ENCODE assay signal across 10 cellular contexts in the genomic region with DNA sequence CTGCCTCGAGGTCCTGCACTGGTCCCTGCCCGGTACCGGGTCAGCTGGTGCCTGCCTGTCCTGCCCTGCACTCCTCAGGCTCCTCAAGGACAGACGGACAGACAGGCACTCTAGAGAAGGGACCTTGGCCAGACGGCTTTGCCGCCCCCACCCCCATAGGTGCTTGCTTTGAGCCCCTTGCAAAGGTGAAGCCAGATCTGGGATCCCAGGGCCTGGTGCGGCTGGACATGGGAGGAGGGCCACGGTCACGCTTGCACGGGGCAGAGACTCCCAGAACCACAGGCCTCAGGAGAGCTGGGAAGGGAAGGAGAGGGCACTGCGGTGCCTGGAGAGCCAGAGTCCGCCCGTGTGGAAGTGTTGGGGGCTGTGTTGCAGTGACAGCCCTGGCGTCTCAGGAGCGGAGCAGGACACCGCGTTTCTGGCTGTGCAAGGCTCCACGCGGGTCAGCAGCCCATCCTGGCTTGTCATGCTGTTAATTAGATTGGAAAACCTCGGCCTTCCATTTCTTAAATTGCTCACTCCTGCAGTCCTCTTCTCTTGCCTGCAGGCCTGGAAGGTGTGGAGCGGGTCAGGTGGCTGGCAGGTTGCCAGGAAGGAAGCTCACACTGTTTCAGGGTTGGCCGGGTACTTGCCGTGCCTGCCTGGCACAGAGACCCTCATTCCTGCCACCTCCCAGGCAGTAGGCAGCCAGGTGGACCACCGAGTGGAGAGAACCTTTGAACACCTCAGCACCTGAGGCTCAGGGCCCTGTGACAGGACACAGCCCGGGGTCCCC. TPM values are rescaled to one million over a fixed set of nuclear protein-coding genes. Genes with fewer than 3 reads are reported as not detected.
DNase-seq lines count a peak whose midpoint lies in the region; ATAC-seq and TF ChIP-seq lines count a peak whose summit lies in the region.
"Had no signal": no experiment of that assay in that cellular context is flagged by ENCODE, and none has a peak within 500 bp of the region (broad histone marks: within the 10 kb centered on the region; RNA-seq: fewer than 3 reads in every experiment).

No MANE protein-coding gene starts in this region.

- no peak overlapping the region for H3K4ac ChIP-seq in IMR-90 (ENCODE audit: low read depth, low read length)

- DNase-seq in IMR-90 (no peak), adrenal gland (peak in 6 of 7 donors; percentile 51 to 82 (median 64)), right cardiac atrium (peak; percentile 33 to 77 (median 66)), suprapubic skin (ENCODE audit: low spot score in 2 of 2) (no peak)
- DNase-seq: NCI-H2081 had no signal

- no peak for TF ChIP-seq RAD21 in IMR-90 (IDR thresholded peaks at IDR 0.05; ENCODE audit: low read length)

- H3K9ac ChIP-seq in IMR-90 (ENCODE audit: low read depth, low read length) = no peak overlapping the region

- H2AFZ ChIP-seq in IMR-90 (replicated peaks; ENCODE audit: low read length, poor library complexity) = no peak overlapping the region

- peak overlapping the region; percentile 74 for H2AK9ac ChIP-seq in IMR-90 (replicated peaks; ENCODE audit: low read depth, low read length, poor library complexity)

- H3K27me3 ChIP-seq in IMR-90 (ENCODE audit: control insufficient read depth, insufficient read depth, low read length) (no peaks in the 10 kb centered on the region), adrenal gland (no peaks in the 10 kb centered on the region), right cardiac atrium (ENCODE audit: control insufficient read depth, insufficient read depth) (no peaks in the 10 kb centered on the region), suprapubic skin (no peaks in the 10 kb centered on the region)

- CTCF ChIA-PET in IMR-90 (lab: Yijun Ruan, JAX) = no interaction called here

- POLR2A ChIA-PET in IMR-90 (lab: Charles Lee; ENCODE audit: unreplicated experiment) = interaction anchor here (0.6 kb wide), 1 partner anchor 20 kb away, joined by 3 read pairs; no protein-coding TSS in a partner anchor

- H3K4me1 ChIP-seq in IMR-90 (ENCODE audit: control insufficient read depth, insufficient read depth, low read length) (peaks cover 2% of the 10 kb centered on the region; the same call in 1 of the 2 replicates), adrenal gland (replicated peaks in 1 of 2) (peaks cover 20 to 25% of the 10 kb centered on the region in 2 donors), right cardiac atrium (ENCODE audit: control insufficient read depth, insufficient read depth, low read length) (no peaks in the 10 kb centered on the region), suprapubic skin (peaks cover 36% of the 10 kb centered on the region)

- H4K8ac ChIP-seq in IMR-90 (ENCODE audit: low read depth in 2 of 2, low read length in 2 of 2) = no peak overlapping the region

- TF ChIP-seq CTCF in IMR-90 (conservative IDR thresholded peaks at IDR 0.05; ENCODE audit: low read depth, low read length) = no peak
- peak in 1 of 6 experiments; percentile 6 for TF ChIP-seq CTCF in adrenal gland (IDR thresholded peaks at IDR 0.05)
- no peak for TF ChIP-seq CTCF in suprapubic skin (IDR thresholded peaks at IDR 0.05)

- H3K36me3 ChIP-seq in IMR-90 (ENCODE audit: control insufficient read depth, insufficient read depth, low read length) (peaks cover 5% of the 10 kb centered on the region), adrenal gland (replicated peaks in 1 of 2) (no peaks in the 10 kb centered on the region), suprapubic skin (no peaks in the 10 kb centered on the region)
- H3K36me3 ChIP-seq: HAP-1 had no signal

- in situ Hi-C loops in IMR-90 (cut with MboI; ENCODE audit: low sequenced_read_pairs) = no loop called here

- no peak overlapping the region for H3K4me2 ChIP-seq in IMR-90 (ENCODE audit: low read depth, low read length)

- no peak overlapping the region for H2BK20ac ChIP-seq in IMR-90 (ENCODE audit: low read depth, low read length)

- intact Hi-C loops in IMR-90 (cut with micrococcal nuclease) (no loop called here), adrenal gland (cut with DNase I) (no loop called here), right cardiac atrium (cut with DNase I) (no loop called here)

- H3K79me1 ChIP-seq in IMR-90 (ENCODE audit: low read depth in 1 of 2, low read length in 2 of 2) = peaks cover 15 to 85% of the 10 kb centered on the region in 2 experiments

- WGBS in IMR-90 (ENCODE audit: extremely low coverage in 2 of 2, insufficient read length in 1 of 2), 2 experiments = 85% methylated on average over 13 of the region's 25 CpGs; no CpG with 5 or more reads in 1 of the 2 experiments
- WGBS in adrenal gland, 4 donors = 64 to 67% (median 66%) methylated on average over 8 to 25 of the region's 25 CpGs
- 68% methylated on average over 25 of the region's 25 CpGs for WGBS in right cardiac atrium
- 53% methylated on average over 11 of the region's 25 CpGs for WGBS in suprapubic skin

- H3K23ac ChIP-seq in IMR-90 (ENCODE audit: low read depth, low read length) = no peak overlapping the region

- dilution Hi-C loops in IMR-90 (cut with HindIII; ENCODE audit: low sequenced_read_pairs, unreplicated experiment) = no loop called here

- TF ChIP-seq EP300 in suprapubic skin (IDR thresholded peaks at IDR 0.05) = no peak

- no peak overlapping the region for H3K14ac ChIP-seq in IMR-90 (replicated peaks; ENCODE audit: low read depth, low read length)

- H3K27ac ChIP-seq in IMR-90 (ENCODE audit: insufficient read depth, low read length) = no peak overlapping the region
- H3K27ac ChIP-seq in adrenal gland = peak overlapping the region in 4 of 5 donors; percentile 41 to 91 (median 72)
- peak overlapping the region; percentile 3 for H3K27ac ChIP-seq in right cardiac atrium (ENCODE audit: low read length)
- H3K27ac ChIP-seq in suprapubic skin = peak overlapping the region; percentile 8

- H4K91ac ChIP-seq in IMR-90 (ENCODE audit: insufficient read depth, low read depth, low read length) = no peak overlapping the region

- peaks cover 15% of the 10 kb centered on the region for H3K9me1 ChIP-seq in IMR-90 (ENCODE audit: insufficient read depth, low read length)

- no peak overlapping the region for H2BK15ac ChIP-seq in IMR-90 (ENCODE audit: low read depth, low read length)

- no peak overlapping the region for H3K18ac ChIP-seq in IMR-90 (ENCODE audit: low read depth, low read length)

- H3K4me3 ChIP-seq in IMR-90 (ENCODE audit: insufficient read depth, low read depth, low read length) (no peak overlapping the region), adrenal gland (no peak overlapping the region), right cardiac atrium (ENCODE audit: low read length) (no peak overlapping the region), suprapubic skin (no peak overlapping the region)
- H3K4me3 ChIP-seq: HAP-1, smooth muscle cell had no signal

- H4K20me1 ChIP-seq in IMR-90 (ENCODE audit: insufficient read depth, low read length) = peaks cover 69% of the 10 kb centered on the region

- no peak overlapping the region for H2BK120ac ChIP-seq in IMR-90 (ENCODE audit: low read depth, low read length)

- H3K9me3 ChIP-seq in IMR-90 (ENCODE audit: control insufficient read depth, insufficient read depth, low read length) (no peaks in the 10 kb centered on the region), adrenal gland (replicated peaks in 1 of 3) (no peaks in the 10 kb centered on the region), right cardiac atrium (ENCODE audit: control insufficient read depth, low read length) (no peaks in the 10 kb centered on the region), suprapubic skin (no peaks in the 10 kb centered on the region)
- H3K9me3 ChIP-seq: HAP-1 had no signal

- ATAC-seq in IMR-90 (ENCODE audit: low read depth) (no peak), right cardiac atrium (peak in 1 of 2 donors; percentile 1), HG03039 (IDR thresholded peaks at IDR 0.05; ENCODE audit: unreplicated experiment) (no peak), HG02588 (IDR thresholded peaks at IDR 0.05; ENCODE audit: unreplicated experiment) (no peak), HG03457 (IDR thresholded peaks at IDR 0.05; ENCODE audit: unreplicated experiment) (no peak)

- no peak overlapping the region for H3K56ac ChIP-seq in IMR-90 (ENCODE audit: extremely low read depth, insufficient read depth, low read length)

- BruUV-seq in IMR-90 (replicated peaks; lab: Mats Ljungman, UMichigan) = no TSS peak

- H4K5ac ChIP-seq in IMR-90 (ENCODE audit: low read depth, low read length) = no peak overlapping the region

- H2BK5ac ChIP-seq in IMR-90 (ENCODE audit: low read depth, low read length, poor library complexity, severe bottlenecking) = no peak overlapping the region

- H2AK5ac ChIP-seq in IMR-90 (ENCODE audit: low read depth, low read length) = 0 out of 2 replicates have a peak overlapping the region, but pooled peaks have one; percentile 66

- no peak for TF ChIP-seq POLR2A in IMR-90 (IDR thresholded peaks at IDR 0.05; ENCODE audit: low read depth, low read length)
- TF ChIP-seq POLR2A in adrenal gland (IDR thresholded peaks at IDR 0.05) = no peak
- no peak for TF ChIP-seq POLR2A in suprapubic skin (IDR thresholded peaks at IDR 0.05)

TF ChIP-seq in IMR-90, 13 proteins besides CTCF, POLR2A, EP300 and RAD21 (continues in another document):
- TF ChIP-seq CEBPB (IDR thresholded peaks at IDR 0.05; ENCODE audit: low read depth, low read length) = no peak
- TF ChIP-seq MXI1 (IDR thresholded peaks at IDR 0.05; ENCODE audit: borderline replicate concordance, low read depth, low read length) = no peak
- TF ChIP-seq NFE2L2 (IDR thresholded peaks at IDR 0.05; ENCODE audit: low read depth, low read length) = no peak
- TF ChIP-seq, protein P1, sequence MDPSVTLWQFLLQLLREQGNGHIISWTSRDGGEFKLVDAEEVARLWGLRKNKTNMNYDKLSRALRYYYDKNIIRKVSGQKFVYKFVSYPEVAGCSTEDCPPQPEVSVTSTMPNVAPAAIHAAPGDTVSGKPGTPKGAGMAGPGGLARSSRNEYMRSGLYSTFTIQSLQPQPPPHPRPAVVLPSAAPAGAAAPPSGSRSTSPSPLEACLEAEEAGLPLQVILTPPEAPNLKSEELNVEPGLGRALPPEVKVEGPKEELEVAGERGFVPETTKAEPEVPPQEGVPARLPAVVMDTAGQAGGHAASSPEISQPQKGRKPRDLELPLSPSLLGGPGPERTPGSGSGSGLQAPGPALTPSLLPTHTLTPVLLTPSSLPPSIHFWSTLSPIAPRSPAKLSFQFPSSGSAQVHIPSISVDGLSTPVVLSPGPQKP (IDR thresholded peaks at IDR 0.05; ENCODE audit: borderline replicate concordance, low read depth, low read length) = no peak
- no peak for TF ChIP-seq RFX5 (IDR thresholded peaks at IDR 0.05; ENCODE audit: low read depth, low read length)

RNA-seq across cellular contexts. Expression of gene COL18A1, which starts 16.3 kb away (rescaled TPM):
- 4.3 and 6.7 TPM in 2 replicates for total RNA-seq in IMR-90 (2012; rRNA removed)
- 46.7 and 52.6 TPM in 2 replicates for polyA plus RNA-seq in IMR-90 (2012; rRNA removed)
- polyA plus RNA-seq in IMR-90 (2012; cell fraction: cytosol; rRNA removed) = 66.0 and 124 TPM in 2 replicates
- polyA plus RNA-seq in IMR-90 (2012; cell fraction: nucleus; rRNA removed; ENCODE audit: low replicate concordance) = 136 and 394 TPM in 2 replicates
- 100 to 1,000 TPM in 7 of 8 donors, 10 to 100 TPM in 1; 92.9 to 244 (median 141) TPM for total RNA-seq in adrenal gland
- polyA plus RNA-seq in adrenal gland = 100 to 1,000 TPM in 2 of 3 donors, 10 to 100 TPM in 1; 10.9 to 201 (median 163) TPM
- 100 to 1,000 TPM in 1 of 4 donors, 10 to 100 TPM in 3; 63.5 to 134 (median 84.6) TPM for total RNA-seq in right cardiac atrium
- 52.3 TPM for polyA plus RNA-seq in right cardiac atrium
- 100 to 1,000 TPM in 2 of 4 donors, 10 to 100 TPM in 2; 71.9 to 157 (median 101) TPM for total RNA-seq in suprapubic skin

Comparison
In these comparisons a context has a peak if more than half of its experiments do, and no peak if none do; other contexts are left out.
1. DNase-seq: peak in adrenal gland (6 of 7) and right cardiac atrium (3 of 3); none in IMR-90 (single experiment) and suprapubic skin (0 of 2).